8 cellular contexts compared by ENCODE assay signal in genomic region chr22:46056169-46057041, GRCh38.
DNase-seq lines count a peak whose midpoint lies in the region; ATAC-seq and TF ChIP-seq lines count a peak whose summit lies in the region.

No MANE protein-coding gene starts in this region.

- H3K9me3 ChIP-seq in CD8-positive, alpha-beta memory T cell (ENCODE audit: low read length) = no peaks in the 10 kb centered on the region
- H3K9me3 ChIP-seq in fibroblast of lung (ENCODE audit: control insufficient read depth, insufficient read depth, low read depth, low read length) = no peaks in the 10 kb centered on the region
- H3K9me3 ChIP-seq in parathyroid adenoma (ENCODE audit: control insufficient read depth, low read length) = no peaks in the 10 kb centered on the region

- no peaks in the 10 kb centered on the region for H3K9me3 Mint-ChIP-seq in CD8-positive, alpha-beta memory T cell

- no peaks in the 10 kb centered on the region for H3K27me3 ChIP-seq in CD8-positive, alpha-beta memory T cell (ENCODE audit: insufficient read depth, low read length, poor library complexity, severe bottlenecking)
- H3K27me3 ChIP-seq in fibroblast of lung (ENCODE audit: control insufficient read depth, insufficient read depth, low read length) (no peaks in the 10 kb centered on the region), parathyroid adenoma (ENCODE audit: control insufficient read depth, insufficient read depth, low read length) (no peaks in the 10 kb centered on the region)

- H3K36me3 ChIP-seq in CD8-positive, alpha-beta memory T cell (ENCODE audit: insufficient read depth, low read length) = no peaks in the 10 kb centered on the region
- H3K36me3 ChIP-seq in fibroblast of lung (ENCODE audit: control insufficient read depth, insufficient read depth, low read length) (no peaks in the 10 kb centered on the region), parathyroid adenoma (ENCODE audit: control insufficient read depth, insufficient read depth, low read length) (no peaks in the 10 kb centered on the region)

- ATAC-seq in GM21526 (IDR thresholded peaks at IDR 0.05; ENCODE audit: low FRiP score, unreplicated experiment) = no peak

- H3K4me2 ChIP-seq in fibroblast of lung (ENCODE audit: extremely low read depth, insufficient read depth, low read length) = peak overlapping the region; percentile 48
- peak overlapping the region; percentile 73 for H3K4me2 ChIP-seq in parathyroid adenoma (ENCODE audit: low read length)

- CTCF ChIA-PET in CD8-positive, alpha-beta memory T cell (lab: Charles Lee) = interaction anchor here (0.7 to 3.7 kb wide), 4 partner anchors 20 to 58 kb away, joined by 3 to 13 read pairs (median 6); no protein-coding TSS in a partner anchor

- H3K27ac ChIP-seq in CD8-positive, alpha-beta memory T cell (ENCODE audit: low read depth, low read length) = no peak overlapping the region
- H3K27ac ChIP-seq in fibroblast of lung (ENCODE audit: insufficient read depth, low read length) = peak overlapping the region; percentile 95
- H3K27ac ChIP-seq in parathyroid adenoma = peak overlapping the region; percentile 86

- peaks cover 37 to 65% (median 46%) of the 10 kb centered on the region in 3 donors for H3K4me1 Mint-ChIP-seq in CD8-positive, alpha-beta memory T cell

- H3K36me3 Mint-ChIP-seq in CD8-positive, alpha-beta memory T cell = peaks cover 0 to 5% (median 2%) of the 10 kb centered on the region in 3 donors

- peak overlapping the region in 7 of 8 donors; percentile 6 to 95 (median 67) for H3K27ac Mint-ChIP-seq in CD8-positive, alpha-beta memory T cell

- POLR2A ChIA-PET in CD8-positive, alpha-beta memory T cell (lab: Charles Lee) = interaction anchor here (5.9 kb wide), 1 partner anchor 20 kb away, joined by 43 read pairs; no protein-coding TSS in a partner anchor

- H3K27me3 Mint-ChIP-seq in CD8-positive, alpha-beta memory T cell = peaks cover 3% of the 10 kb centered on the region in 2 donors

- DNase-seq in CD8-positive, alpha-beta memory T cell = peak in 1 of 5 donors; percentile 39
- DNase-seq in OCI-M1 (lab: John Stamatoyannopoulos, UW) (peak; percentile 68), fibroblast of lung (ENCODE audit: low read depth in 2 of 2) (peak in 1 of 2 donors; percentile 75), iPS-NIHi11 (ENCODE audit: low spot score) (no peak), OCI-M2 (lab: John Stamatoyannopoulos, UW; ENCODE audit: unreplicated experiment) (no peak)
- DNase-seq in stimulated activated naive CD4-positive, alpha-beta T cell treated with Interleukin-2 at 50 U/mL for 16 hours (lab: John Stamatoyannopoulos, UW) = no peak

- H3K4me3 ChIP-seq in CD8-positive, alpha-beta memory T cell (ENCODE audit: low read length) = no peak overlapping the region
- H3K4me3 ChIP-seq in fibroblast of lung (replicated peaks in 1 of 4; ENCODE audit: control extremely low read depth in 1 of 4, insufficient read depth in 1 of 4, low read depth in 3 of 4, low read length in 4 of 4) (peak overlapping the region in 3 of 4 experiments; percentile 49 to 70 (median 58)), parathyroid adenoma (ENCODE audit: low read depth, low read length) (no peak overlapping the region)

- H3K9ac ChIP-seq in fibroblast of lung (ENCODE audit: insufficient read depth, low read length) (peak overlapping the region; percentile 74), parathyroid adenoma (no peak overlapping the region)

- H3K4me3 Mint-ChIP-seq in CD8-positive, alpha-beta memory T cell = peak overlapping the region in 4 of 7 donors; percentile 13 to 50 (median 36)

- peaks cover 51% of the 10 kb centered on the region for H3K4me1 ChIP-seq in CD8-positive, alpha-beta memory T cell (ENCODE audit: insufficient read depth, low read length)
- H3K4me1 ChIP-seq in fibroblast of lung (ENCODE audit: control insufficient read depth, extremely low read depth, insufficient read depth, low read length) (peaks cover 29% of the 10 kb centered on the region), parathyroid adenoma (peaks cover 9% of the 10 kb centered on the region)

- H3K79me2 ChIP-seq in fibroblast of lung (ENCODE audit: control insufficient read depth, insufficient read depth, low read length) (peaks cover 97% of the 10 kb centered on the region), parathyroid adenoma (peaks cover 27% of the 10 kb centered on the region)

- H4K20me1 ChIP-seq in fibroblast of lung (ENCODE audit: control insufficient read depth, extremely low read depth, insufficient read depth, low read length) = no peaks in the 10 kb centered on the region

- H2AFZ ChIP-seq in fibroblast of lung (ENCODE audit: low read length) = no peak overlapping the region
- H2AFZ ChIP-seq in parathyroid adenoma = no peak overlapping the region

- no peak for TF ChIP-seq CTCF in fibroblast of lung (conservative IDR thresholded peaks at IDR 0.05 in 1 of 2, IDR thresholded peaks at IDR 0.05 in 1 of 2; ENCODE audit: low read depth in 1 of 2, low read length in 2 of 2)
- no peak for TF ChIP-seq CTCF in parathyroid adenoma (IDR thresholded peaks at IDR 0.05)

Comparison
In these comparisons a context has a peak if more than half of its experiments do, and no peak if none do; other contexts are left out.
1. H3K4me3 ChIP-seq: peak in fibroblast of lung (3 of 4); none in CD8-positive, alpha-beta memory T cell (single experiment) and parathyroid adenoma (single experiment).